In genomic region chr6:27688014-27688586, GRCh38 we compare ENCODE assay signal across 1 cellular context.
TF ChIP-seq lines count a peak whose summit lies in the region.

No MANE protein-coding gene starts in this region.

TF ChIP-seq in HepG2, 621 proteins besides CTCF, POLR2A, EP300 and RAD21 (continued from another document and continues in another):
- no peak for TF ChIP-seq ZNF512 (CRISPR knock-in tag; IDR thresholded peaks at IDR 0.05)
- TF ChIP-seq MAFK (conservative IDR thresholded peaks at IDR 0.05 in 1 of 2, IDR thresholded peaks at IDR 0.05 in 1 of 2; ENCODE audit: low read length in 2 of 2), result no peak
- TF ChIP-seq ZBTB37 (CRISPR knock-in tag; IDR thresholded peaks at IDR 0.05), result peak; percentile 97
- TF ChIP-seq MLXIP (CRISPR knock-in tag; IDR thresholded peaks at IDR 0.05; ENCODE audit: borderline replicate concordance), result 0 out of 2 replicates have a peak, but pooled peaks have one; percentile 12
- 0 out of 2 replicates have a peak, but pooled peaks have one; percentile 14 for TF ChIP-seq ZBTB44 (CRISPR knock-in tag; IDR thresholded peaks at IDR 0.05)
- TF ChIP-seq ZNF572 (CRISPR knock-in tag; IDR thresholded peaks at IDR 0.05), result peak; percentile 71; the same call in 1 of the 2 replicates
- no peak for TF ChIP-seq IRX3 (CRISPR knock-in tag; IDR thresholded peaks at IDR 0.05; ENCODE audit: borderline replicate concordance, low read depth)
- TF ChIP-seq ERF (CRISPR knock-in tag; IDR thresholded peaks at IDR 0.05), result peak; percentile 94
- no peak for TF ChIP-seq U2AF2 (IDR thresholded peaks at IDR 0.05; ENCODE audit: low read depth, low read length)
- no peak for TF ChIP-seq ZNF737 (CRISPR knock-in tag; IDR thresholded peaks at IDR 0.05; ENCODE audit: borderline replicate concordance)
- peak; percentile 70; the same call in 1 of the 2 replicates for TF ChIP-seq HOXA5 (CRISPR knock-in tag; IDR thresholded peaks at IDR 0.05)
- no peak for TF ChIP-seq SUZ12 (IDR thresholded peaks at IDR 0.05; ENCODE audit: low read depth, low read length)
- TF ChIP-seq ZKSCAN8 (CRISPR knock-in tag; IDR thresholded peaks at IDR 0.05; ENCODE audit: borderline replicate concordance), result peak; percentile 87; the same call in 1 of the 2 replicates
- no peak for TF ChIP-seq ZNF709 (CRISPR knock-in tag; IDR thresholded peaks at IDR 0.05)
- TF ChIP-seq TCF7L2 (IDR thresholded peaks at IDR 0.05; ENCODE audit: low read depth, low read length), result no peak
- no peak for TF ChIP-seq ZNF296 (CRISPR knock-in tag; conservative IDR thresholded peaks at IDR 0.05)
- peak; percentile 62; the same call in 1 of the 2 replicates for TF ChIP-seq ZNF317 (CRISPR knock-in tag; IDR thresholded peaks at IDR 0.05)
- TF ChIP-seq E2F2 (CRISPR knock-in tag; IDR thresholded peaks at IDR 0.05; ENCODE audit: borderline replicate concordance), result no peak
- peak; percentile 96 for TF ChIP-seq IRF2 (CRISPR knock-in tag; IDR thresholded peaks at IDR 0.05)
- no peak for TF ChIP-seq PAX8 (CRISPR knock-in tag; IDR thresholded peaks at IDR 0.05; ENCODE audit: borderline replicate concordance)
- TF ChIP-seq TFDP2 (CRISPR knock-in tag; IDR thresholded peaks at IDR 0.05), result no peak
- no peak for TF ChIP-seq CAMTA2 (CRISPR knock-in tag; IDR thresholded peaks at IDR 0.05; ENCODE audit: borderline replicate concordance)
- 0 out of 2 replicates have a peak, but pooled peaks have one; percentile 63 for TF ChIP-seq ZBTB43 (CRISPR knock-in tag; conservative IDR thresholded peaks at IDR 0.05)
- no peak for TF ChIP-seq NFIB (CRISPR knock-in tag; IDR thresholded peaks at IDR 0.05; ENCODE audit: borderline replicate concordance)
- TF ChIP-seq FOSL2 (CRISPR knock-in tag; IDR thresholded peaks at IDR 0.05), result peak; percentile 66
- TF ChIP-seq NCOR1 (IDR thresholded peaks at IDR 0.05; ENCODE audit: borderline replicate concordance, low read length), result peak; percentile 58; the same call in 1 of the 2 replicates
- TF ChIP-seq GATA4 (IDR thresholded peaks at IDR 0.05; ENCODE audit: borderline replicate concordance, low read depth), result no peak
- TF ChIP-seq UBTF (CRISPR knock-in tag; IDR thresholded peaks at IDR 0.05), result no peak
- TF ChIP-seq KLF6 (CRISPR knock-in tag; IDR thresholded peaks at IDR 0.05), result peak; percentile 80
- no peak for TF ChIP-seq MYNN (CRISPR knock-in tag; IDR thresholded peaks at IDR 0.05; ENCODE audit: low read depth)
- no peak for TF ChIP-seq NRL (CRISPR knock-in tag; IDR thresholded peaks at IDR 0.05; ENCODE audit: borderline replicate concordance)
- no peak for TF ChIP-seq ZXDC (CRISPR knock-in tag; IDR thresholded peaks at IDR 0.05)
- peak; percentile 37 for TF ChIP-seq XRCC5 (optimal IDR thresholded peaks at IDR 0.05; ENCODE audit: low read length)
- no peak for TF ChIP-seq ZNF780A (CRISPR knock-in tag; IDR thresholded peaks at IDR 0.05)
- TF ChIP-seq ZNF644 (CRISPR knock-in tag; IDR thresholded peaks at IDR 0.05; ENCODE audit: low read depth), result peak; percentile 70; the same call in 1 of the 2 replicates
- TF ChIP-seq NFKBIZ (CRISPR knock-in tag; IDR thresholded peaks at IDR 0.05), result peak; percentile 81; the same call in 1 of the 2 replicates
- TF ChIP-seq FOXK1 (CRISPR knock-in tag; IDR thresholded peaks at IDR 0.05; ENCODE audit: borderline replicate concordance, low read depth), result peak; percentile 44; the same call in 1 of the 2 replicates
- no peak for TF ChIP-seq ATF7 (IDR thresholded peaks at IDR 0.05)
- no peak for TF ChIP-seq ATF7 (CRISPR knock-in tag; IDR thresholded peaks at IDR 0.05)
- TF ChIP-seq FOXM1 (CRISPR knock-in tag; IDR thresholded peaks at IDR 0.05), result no peak
- no peak for TF ChIP-seq SIN3A (IDR thresholded peaks at IDR 0.05; ENCODE audit: borderline replicate concordance, low read depth, low read length)
- TF ChIP-seq FOXP1 (IDR thresholded peaks at IDR 0.05), result no peak
- TF ChIP-seq FOXP1 (CRISPR knock-in tag; IDR thresholded peaks at IDR 0.05), result peak; percentile 45; the same call in 1 of the 2 replicates
- peak; percentile 83; the same call in 1 of the 2 replicates for TF ChIP-seq MYPOP (CRISPR knock-in tag; IDR thresholded peaks at IDR 0.05)
- TF ChIP-seq HDAC6 (IDR thresholded peaks at IDR 0.05; ENCODE audit: low read depth, low read length), result no peak
- no peak for TF ChIP-seq ZNF329 (CRISPR knock-in tag; IDR thresholded peaks at IDR 0.05; ENCODE audit: low read depth)
- peak; percentile 63 for TF ChIP-seq FOXJ3 (CRISPR knock-in tag; IDR thresholded peaks at IDR 0.05; ENCODE audit: borderline replicate concordance)
- peak; percentile 80 for TF ChIP-seq THAP11 (CRISPR knock-in tag; IDR thresholded peaks at IDR 0.05)
- peak; percentile 74; the same call in 1 of the 2 replicates for TF ChIP-seq CBX5 (CRISPR knock-in tag; IDR thresholded peaks at IDR 0.05; ENCODE audit: borderline replicate concordance)
- no peak for TF ChIP-seq SNAI1 (CRISPR knock-in tag; IDR thresholded peaks at IDR 0.05; ENCODE audit: borderline replicate concordance)
- TF ChIP-seq KMT2A (CRISPR knock-in tag; IDR thresholded peaks at IDR 0.05), result no peak; the same call in 1 of the 2 replicates
